Comparison of ENCODE assay signal across 14 cellular contexts in the genomic region with DNA sequence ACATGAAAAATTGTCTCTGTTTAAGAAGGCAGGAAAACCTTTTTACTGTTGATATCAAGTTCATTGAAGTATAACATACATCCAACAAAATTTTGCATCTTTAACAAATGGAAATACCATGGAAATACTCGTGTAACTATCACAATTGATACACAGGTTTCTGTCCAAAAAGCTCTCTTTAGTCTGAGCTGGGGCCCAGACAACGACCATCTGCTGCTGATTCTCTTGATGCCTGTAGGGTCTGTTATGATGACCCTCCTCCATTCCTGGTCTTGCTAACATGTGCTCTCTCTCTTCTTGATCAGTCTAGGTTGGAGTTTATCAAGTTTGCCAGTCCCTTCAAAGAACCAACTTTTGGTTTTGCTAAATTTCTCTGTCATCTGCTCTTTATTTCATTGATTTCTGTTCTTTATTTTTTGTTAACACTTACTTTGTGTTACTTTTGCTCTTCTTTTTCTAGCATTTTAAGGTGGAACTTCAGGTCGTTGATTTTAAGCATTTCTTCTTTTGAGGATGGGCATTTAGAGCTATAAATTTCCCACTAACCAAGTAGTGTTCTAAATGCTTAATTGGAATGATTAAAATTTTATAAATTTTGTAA.
A peak's percentile ranks its signal among the peaks of the same experiment; 100 is the strongest.
DNase-seq lines count a peak whose midpoint lies in the region; TF ChIP-seq lines count a peak whose summit lies in the region.
"Had no signal": no experiment of that assay in that cellular context is flagged by ENCODE, and none has a peak within 500 bp of the region (broad histone marks: within the 10 kb centered on the region; RNA-seq: fewer than 3 reads in every experiment).

No MANE protein-coding gene starts in this region.

- H3K27me3 Mint-ChIP-seq in immature natural killer cell (ENCODE audit: low read depth in 3 of 3): peaks cover 0 to 6% (median 1%) of the 10 kb centered on the region in 3 donors
- peaks cover 2% of the 10 kb centered on the region for H3K27me3 Mint-ChIP-seq in osteocyte (ENCODE audit: unreplicated experiment)
- no peaks in the 10 kb centered on the region for H3K27me3 Mint-ChIP-seq in endodermal cell (ENCODE audit: insufficient read depth)

- H3K27ac Mint-ChIP-seq in immature natural killer cell: peak overlapping the region; percentile 7 to 91 (median 62)
- no peak overlapping the region for H3K27ac Mint-ChIP-seq in osteocyte (ENCODE audit: unreplicated experiment)
- no peak overlapping the region for H3K27ac Mint-ChIP-seq in endodermal cell
- H3K27ac Mint-ChIP-seq: B cell; CD4-positive, alpha-beta memory T cell; IgD-negative memory B cell had no signal

- POLR2A ChIA-PET in HEK293 (lab: Yijun Ruan, JAX): no interaction called here

- DNase-seq in NCI-H82 (lab: John Stamatoyannopoulos, UW) (peak; percentile 42), NCI-H82 treated with DMSO at 0.1 percent for 48 hours (lab: John Stamatoyannopoulos, UW; ENCODE audit: unreplicated experiment) (no peak), immature natural killer cell (no peak), osteocyte (ENCODE audit: extremely low spot score, unreplicated experiment) (peak; percentile 2), NCI-H1048 (lab: John Stamatoyannopoulos, UW) (no peak), endodermal cell (no peak)
- DNase-seq in stimulated activated CD4-positive, alpha-beta T cell treated with anti-CD3 and anti-CD28 coated beads, Interleukin-4, amount 100 ng/mL, for 24 hours: no peak
- DNase-seq: CD4-positive, alpha-beta memory T cell; DMS53; GF-D8 had no signal

- H3K4me3 ChIP-seq in HEK293 (ENCODE audit: low read depth, low read length): no peak overlapping the region
- H3K4me3 ChIP-seq in endodermal cell (ENCODE audit: low read length): no peak overlapping the region

- H3K4me1 Mint-ChIP-seq in immature natural killer cell (peaks cover 50 to 57% of the 10 kb centered on the region in 2 donors), osteocyte (ENCODE audit: unreplicated experiment) (peaks cover 36% of the 10 kb centered on the region), endodermal cell (peaks cover 6% of the 10 kb centered on the region)

- H3K9ac ChIP-seq in endodermal cell (ENCODE audit: extremely low read depth, low read length, poor library complexity, severe bottlenecking): no peak overlapping the region

- H3K4me3 Mint-ChIP-seq in immature natural killer cell: peak overlapping the region in 1 of 5 donors; percentile 34
- H3K4me3 Mint-ChIP-seq in osteocyte (ENCODE audit: unreplicated experiment): no peak overlapping the region
- H3K4me3 Mint-ChIP-seq in endodermal cell: no peak overlapping the region
- H3K4me3 Mint-ChIP-seq: B cell, IgD-negative memory B cell had no signal

- H3K9me3 Mint-ChIP-seq in immature natural killer cell (no peaks in the 10 kb centered on the region), osteocyte (ENCODE audit: unreplicated experiment) (peaks cover 4% of the 10 kb centered on the region), endodermal cell (peaks cover 12% of the 10 kb centered on the region)

- H3K27me3 ChIP-seq in endodermal cell (ENCODE audit: control insufficient read depth, insufficient read depth, low read length, poor library complexity, severe bottlenecking): no peaks in the 10 kb centered on the region

- no peak for TF ChIP-seq CTCF in HEK293 (tag by site-specific recombination; IDR thresholded peaks at IDR 0.05)
- TF ChIP-seq CTCF in osteocyte (IDR thresholded peaks at IDR 0.05): no peak
- no peak for TF ChIP-seq CTCF in endodermal cell (conservative IDR thresholded peaks at IDR 0.05)

- H3K27ac ChIP-seq in HEK293 (ENCODE audit: extremely low read depth, low read depth, low read length): no peak overlapping the region
- no peak overlapping the region for H3K27ac ChIP-seq in endodermal cell (ENCODE audit: low read depth, low read length)
- H3K27ac ChIP-seq: C4-2B had no signal

- 81 to 85% methylated on average over 2 of the region's 3 CpGs for WGBS in endodermal cell (ENCODE audit: insufficient coverage in 1 of 2, insufficient read length in 1 of 2), 2 experiments

- H3K4me1 ChIP-seq in HEK293 (ENCODE audit: control insufficient read depth, insufficient read depth, low read length) (peaks cover 4% of the 10 kb centered on the region; the same call in 1 of the 2 replicates), endodermal cell (ENCODE audit: control insufficient read depth, insufficient read depth, low read length) (no peaks in the 10 kb centered on the region)

- H3K36me3 ChIP-seq in HEK293 (ENCODE audit: control insufficient read depth in 2 of 2, insufficient read depth in 1 of 2, low read length in 2 of 2) (no peaks in the 10 kb centered on the region), endodermal cell (ENCODE audit: control insufficient read depth, insufficient read depth, low read length) (no peaks in the 10 kb centered on the region)

- CTCF ChIA-PET in HEK293 (lab: Yijun Ruan, JAX): interaction anchor here (0.7 to 1.9 kb wide), 2 partner anchors 81 to 115 kb away, joined by 3 to 5 read pairs; no protein-coding TSS in a partner anchor

- peaks cover 0 to 19% (median 4%) of the 10 kb centered on the region in 3 donors for H3K36me3 Mint-ChIP-seq in immature natural killer cell
- peaks cover 3% of the 10 kb centered on the region for H3K36me3 Mint-ChIP-seq in osteocyte (ENCODE audit: unreplicated experiment)
- H3K36me3 Mint-ChIP-seq in endodermal cell (ENCODE audit: low read depth): no peaks in the 10 kb centered on the region

- H3K9me3 ChIP-seq in HEK293 (ENCODE audit: control insufficient read depth, insufficient read depth, low read depth, low read length) (no peaks in the 10 kb centered on the region), endodermal cell (ENCODE audit: control insufficient read depth, low read length) (peaks cover 6% of the 10 kb centered on the region)

TF ChIP-seq in HEK293, 187 proteins besides CTCF, POLR2A, EP300 and RAD21:
- TF ChIP-seq TRIM28 (IDR thresholded peaks at IDR 0.05; ENCODE audit: borderline replicate concordance, low read length): peak; percentile 89
- TF ChIP-seq SETDB1 (IDR thresholded peaks at IDR 0.05; ENCODE audit: insufficient read length, low read length): peak; percentile 96
- TF ChIP-seq FEZF1 (tag by site-specific recombination; IDR thresholded peaks at IDR 0.05): no peak
- TF ChIP-seq GLIS2 (tag by site-specific recombination; IDR thresholded peaks at IDR 0.05): no peak

Comparison
In these comparisons a context has a peak if more than half of its experiments do, and no peak if none do; other contexts are left out.
1. DNase-seq: peak in NCI-H82 (single experiment) and osteocyte (single experiment); none in NCI-H82 treated with DMSO at 0.1 percent for 48 hours (single experiment), immature natural killer cell (0 of 3), stimulated activated CD4-positive, alpha-beta T cell treated with anti-CD3 and anti-CD28 coated beads, Interleukin-4, amount 100 ng/mL, for 24 hours (single experiment), NCI-H1048 (single experiment) and endodermal cell (single experiment).
2. H3K27ac Mint-ChIP-seq: peak in immature natural killer cell (6 of 6); none in osteocyte (single experiment) and endodermal cell (single experiment).